ENCODE assay signal across 1 cellular context in genomic region chr1:186315585-186315984, GRCh38.
TF ChIP-seq lines count a peak whose summit lies in the region.

No MANE protein-coding gene starts in this region.

TF ChIP-seq in K562, 482 proteins besides CTCF, POLR2A, EP300 and RAD21 (continued from another document):
- TF ChIP-seq CEBPG (CRISPR knock-in tag; IDR thresholded peaks at IDR 0.05) (no peak), CEBPG (tag; conservative IDR thresholded peaks at IDR 0.05 in 1 of 2, IDR thresholded peaks at IDR 0.05 in 1 of 2) (no peak), CLOCK (CRISPR knock-in tag; IDR thresholded peaks at IDR 0.05; ENCODE audit: borderline replicate concordance) (no peak), ESRRA (IDR thresholded peaks at IDR 0.05; ENCODE audit: borderline replicate concordance, low read depth) (no peak)
